In genomic region chr10:1142596-1142995, GRCh38 we compare ENCODE assay signal across 1 cellular context.
TF ChIP-seq lines count a peak whose summit lies in the region.

No MANE protein-coding gene starts in this region.

TF ChIP-seq in WTC11, 78 proteins besides CTCF, POLR2A, EP300 and RAD21 (continued from another document):
- TF ChIP-seq MLX (CRISPR knock-in tag; IDR thresholded peaks at IDR 0.05), result no peak
